ENCODE assay signal across 10 cellular contexts in the genomic region with DNA sequence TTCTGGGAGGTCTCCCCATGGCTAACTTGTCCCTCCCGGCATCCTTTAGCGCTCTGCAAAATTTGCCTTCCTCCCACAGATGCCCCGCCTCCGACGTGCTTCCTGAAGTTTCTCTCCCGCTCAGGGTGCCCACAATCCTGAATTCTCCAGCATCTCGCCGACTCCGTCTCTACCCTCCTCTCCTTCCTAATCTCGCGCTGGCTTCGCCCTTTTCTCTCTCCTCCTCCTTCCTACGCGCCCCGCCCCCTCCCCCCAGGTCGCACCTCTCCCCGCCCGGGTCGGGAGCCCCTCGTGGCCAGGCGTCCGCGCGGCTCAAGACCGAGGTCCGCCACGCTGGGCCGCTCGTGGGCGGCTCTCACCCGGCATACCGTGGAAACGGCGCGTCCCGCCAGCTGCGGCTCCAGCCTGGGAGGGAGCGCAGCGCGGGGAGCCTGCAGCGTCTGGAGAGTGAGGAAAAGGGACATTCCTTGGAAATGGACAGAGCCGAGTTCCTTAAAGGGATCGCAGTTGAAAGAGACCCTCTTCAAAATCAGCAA. TPM values are rescaled to one million over a fixed set of nuclear protein-coding genes. Genes with fewer than 3 reads are reported as not detected.
DNase-seq lines count a peak whose midpoint lies in the region; ATAC-seq and TF ChIP-seq lines count a peak whose summit lies in the region.
"Had no signal": no experiment of that assay in that cellular context is flagged by ENCODE, and none has a peak within 500 bp of the region (broad histone marks: within the 10 kb centered on the region; RNA-seq: fewer than 3 reads in every experiment).

No MANE protein-coding gene starts in this region.

- H3K36me3 ChIP-seq in DND-41 (ENCODE audit: insufficient read depth, low read length) (no peaks in the 10 kb centered on the region), psoas muscle (ENCODE audit: insufficient read depth in 1 of 2, low read depth in 1 of 2) (no peaks in the 10 kb centered on the region)

- DNase-seq in DND-41 (no peak), RPMI7951 (ENCODE audit: low read depth) (peak; percentile 17), foreskin fibroblast (peak; percentile 88 to 94), psoas muscle (no peak), NCI-H1417 (lab: John Stamatoyannopoulos, UW) (no peak), NCI-H2107 (lab: John Stamatoyannopoulos, UW) (no peak)
- no peak for DNase-seq in stimulated activated CD4-positive, alpha-beta T cell treated with anti-CD3 and anti-CD28 coated beads, Interleukin-2, amount 100 ng/mL, for 24 hours
- DNase-seq: activated effector memory CD4-positive, alpha-beta T cell treated with Interleukin-2 at 50 U/mL for 16 hours had no signal

- intact Hi-C loops in psoas muscle (cut with DNase I) = no loop called here

- H3K27me3 ChIP-seq in DND-41 (ENCODE audit: insufficient read depth, low read length, poor library complexity) (no peaks in the 10 kb centered on the region), psoas muscle (ENCODE audit: insufficient read depth in 3 of 3, low read length in 2 of 3) (peaks cover 0 to 81% (median 44%) of the 10 kb centered on the region in 3 donors)

- H3K4me3 ChIP-seq in DND-41 (ENCODE audit: low read depth in 1 of 2, low read length in 2 of 2) = no peak overlapping the region
- peak overlapping the region; percentile 58 to 61 for H3K4me3 ChIP-seq in foreskin fibroblast (ENCODE audit: low read depth in 1 of 2, low read length in 2 of 2)
- peak overlapping the region; percentile 39 for H3K4me3 ChIP-seq in psoas muscle

- no peaks in the 10 kb centered on the region for H3K79me2 ChIP-seq in DND-41 (ENCODE audit: insufficient read depth, low read length)

- H2AFZ ChIP-seq in DND-41 (ENCODE audit: low read depth, low read length) = no peak overlapping the region

- 1% methylated on average over 42 to 43 of the region's 43 CpGs for WGBS in psoas muscle, 3 donors

- ATAC-seq in DND-41 (ENCODE audit: insufficient read depth, low read depth) = no peak
- ATAC-seq in psoas muscle = no peak
- no peak for ATAC-seq in HG02973 (IDR thresholded peaks at IDR 0.05; ENCODE audit: unreplicated experiment)

- H3K9me3 ChIP-seq in DND-41 (ENCODE audit: insufficient read depth, low read length, severe bottlenecking) (no peaks in the 10 kb centered on the region), psoas muscle (no peaks in the 10 kb centered on the region)

- no peak overlapping the region for H3K4me2 ChIP-seq in DND-41 (ENCODE audit: insufficient read depth, low read length)

- H3K27ac ChIP-seq in DND-41 (ENCODE audit: low read length) (peak overlapping the region; percentile 73; the same call in 1 of the 2 replicates), psoas muscle (no peak overlapping the region)

- no peaks in the 10 kb centered on the region for H4K20me1 ChIP-seq in DND-41 (ENCODE audit: insufficient read depth, low read length)

- H3K9ac ChIP-seq in DND-41 (ENCODE audit: low read depth, low read length) = no peak overlapping the region

- TF ChIP-seq CTCF in DND-41 (IDR thresholded peaks at IDR 0.05; ENCODE audit: borderline replicate concordance, extremely low read depth, low read length, poor library complexity, severe bottlenecking) (no peak), foreskin fibroblast (IDR thresholded peaks at IDR 0.05; ENCODE audit: low read depth, low read length) (no peak), psoas muscle (IDR thresholded peaks at IDR 0.05) (no peak)

- H3K4me1 ChIP-seq in DND-41 (ENCODE audit: insufficient read depth, low read length) (peaks cover 52% of the 10 kb centered on the region), psoas muscle (no peaks in the 10 kb centered on the region)

RNA-seq across cellular contexts. Expression of gene IRX2, which starts 4.8 kb away (rescaled TPM):
- 0.12 TPM in 1 of 2 replicates, not detected in the other for total RNA-seq in RPMI7951 (2014; rRNA removed; shearing (Covaris generic))
- total RNA-seq in psoas muscle = under 1 TPM in 2 of 4 donors, not detected in 2; 0.10 to 0.17 TPM
- under 1 TPM in 2 of 3 donors, not detected in 1; 0.03 to 0.06 TPM for polyA plus RNA-seq in psoas muscle
- total RNA-seq: mononuclear cell had no signal

Comparison
In these comparisons a context has a peak if more than half of its experiments do, and no peak if none do; other contexts are left out.
1. DNase-seq: peak in RPMI7951 (single experiment) and foreskin fibroblast (2 of 2); none in DND-41 (single experiment), psoas muscle (0 of 2), NCI-H1417 (0 of 3), stimulated activated CD4-positive, alpha-beta T cell treated with anti-CD3 and anti-CD28 coated beads, Interleukin-2, amount 100 ng/mL, for 24 hours (0 of 2) and NCI-H2107 (single experiment).
2. H3K4me3 ChIP-seq: peak in foreskin fibroblast (2 of 2) and psoas muscle (single experiment); none in DND-41 (0 of 2).